ENCODE assay signal across 8 cellular contexts in the genomic region with DNA sequence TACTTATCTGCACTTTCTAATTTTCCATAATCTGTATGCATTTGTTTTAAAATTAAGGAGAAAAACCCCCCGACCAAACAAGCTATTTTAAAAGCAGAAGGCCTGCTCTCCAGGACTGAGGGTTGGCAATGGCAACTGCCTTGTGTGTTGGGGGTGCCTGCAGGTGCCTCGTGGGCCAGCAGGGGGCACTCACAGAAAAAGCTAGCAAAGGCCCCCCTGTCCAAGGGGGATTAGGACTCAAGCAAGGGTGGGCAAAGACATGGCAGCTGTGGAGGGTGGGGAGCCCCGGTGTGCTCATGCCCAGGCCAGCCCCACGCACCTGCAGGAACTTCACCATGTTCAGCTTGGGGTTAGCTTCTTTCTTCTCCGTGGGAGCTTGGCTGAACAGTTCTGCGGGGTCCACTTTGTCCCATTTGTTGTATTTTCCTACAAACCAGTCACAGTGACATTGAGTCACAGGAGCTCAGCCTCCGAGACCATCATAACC. TPM values are rescaled to one million over a fixed set of nuclear protein-coding genes. Genes with fewer than 3 reads are reported as not detected.
DNase-seq lines count a peak whose midpoint lies in the region; ATAC-seq and TF ChIP-seq lines count a peak whose summit lies in the region.

No MANE protein-coding gene starts in this region.

- peaks cover 3 to 82% of the 10 kb centered on the region in 2 donors for H3K36me3 ChIP-seq in psoas muscle (ENCODE audit: insufficient read depth in 1 of 2, low read depth in 1 of 2)

- DNase-seq in GM03348 (ENCODE audit: low spot score) (peak; percentile 84), MV-4-11 (lab: John Stamatoyannopoulos, UW) (peak; percentile 14), activated T-cell treated with anti-CD3 and anti-CD28 coated beads for 4 hours (peak; percentile 38), fibroblast of peridontal ligament (ENCODE audit: extremely low read depth) (peak; percentile 26), psoas muscle (peak in 1 of 2 donors; percentile 47)

- ATAC-seq in psoas muscle (peak in 2 of 4 donors; percentile 49 to 59), HG02610 (IDR thresholded peaks at IDR 0.05; ENCODE audit: unreplicated experiment) (no peak), GM18858 (IDR thresholded peaks at IDR 0.05; ENCODE audit: unreplicated experiment) (no peak), HG02973 (IDR thresholded peaks at IDR 0.05; ENCODE audit: unreplicated experiment) (no peak)

- no peak overlapping the region for H3K27ac ChIP-seq in psoas muscle

- H3K9me3 ChIP-seq in psoas muscle: no peaks in the 10 kb centered on the region

- no peaks in the 10 kb centered on the region for H3K27me3 ChIP-seq in psoas muscle (ENCODE audit: insufficient read depth in 3 of 3, low read length in 2 of 3)

- TF ChIP-seq CTCF in psoas muscle (IDR thresholded peaks at IDR 0.05): peak; percentile 60

- 63 to 74% (median 73%) methylated on average over 7 of the region's 7 CpGs for WGBS in psoas muscle, 3 donors

- no peak overlapping the region for H3K4me3 ChIP-seq in psoas muscle

- H3K4me1 ChIP-seq in psoas muscle: no peaks in the 10 kb centered on the region

- intact Hi-C loops in psoas muscle (cut with DNase I): no loop called here

RNA-seq across cellular contexts. Expression of gene TOP3B, which starts 10.3 kb away (rescaled TPM):
- total RNA-seq in psoas muscle: 10 to 100 TPM in 1 of 4 donors, 1 to 10 TPM in 3; 5.4 to 12.2 (median 9.0) TPM
- 10 to 100 TPM in 1 of 3 donors, 1 to 10 TPM in 2; 6.4 to 13.5 (median 8.1) TPM for polyA plus RNA-seq in psoas muscle

RNA-seq across cellular contexts. Expression of gene PPM1F, which starts 19.7 kb away (rescaled TPM):
- 10 to 100 TPM; 11.9 to 29.5 (median 15.7) TPM for total RNA-seq in psoas muscle
- 10 to 100 TPM in 2 of 3 donors, 1 to 10 TPM in 1; 8.1 to 13.1 (median 11.8) TPM for polyA plus RNA-seq in psoas muscle
